Comparison of ENCODE assay signal across 8 cellular contexts in the genomic region with DNA sequence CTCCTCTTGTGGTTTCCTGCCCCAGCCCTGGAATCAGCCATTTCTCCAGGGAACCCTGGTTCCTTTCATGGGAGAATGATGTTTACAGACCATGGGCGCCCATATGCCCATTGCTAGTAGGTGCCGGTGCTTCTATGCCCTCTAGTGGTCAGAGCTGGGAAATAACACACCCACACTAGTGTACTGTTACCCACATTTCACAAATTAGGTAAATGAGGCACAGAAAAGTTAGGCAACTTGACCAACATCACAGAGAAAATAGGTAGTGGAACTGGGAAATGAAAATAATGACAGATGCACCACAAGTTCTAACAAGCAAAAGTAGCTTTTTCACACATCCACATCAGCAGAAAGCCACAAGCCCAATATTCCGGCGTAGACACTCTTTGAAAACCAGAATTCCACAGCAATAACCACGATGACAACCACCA. TPM values are rescaled to one million over a fixed set of nuclear protein-coding genes. Genes with fewer than 3 reads are reported as not detected.
A peak's percentile ranks its signal among the peaks of the same experiment; 100 is the strongest.
DNase-seq lines count a peak whose midpoint lies in the region; ATAC-seq lines count a peak whose summit lies in the region.

No MANE protein-coding gene starts in this region.

- H3K4me3 ChIP-seq in GM23248: no peak overlapping the region

- in situ Hi-C loops in GM23248 (cut with MboI): no loop called here

- peaks cover 19% of the 10 kb centered on the region for H3K27me3 ChIP-seq in GM23248 (replicated peaks; ENCODE audit: insufficient read depth)

- no peak overlapping the region for H3K4me2 ChIP-seq in GM23248 (ENCODE audit: unreplicated experiment)

- H3K79me2 ChIP-seq in GM23248 (ENCODE audit: insufficient read depth): no peaks in the 10 kb centered on the region

- H2AFZ ChIP-seq in GM23248: no peak overlapping the region

- no peaks in the 10 kb centered on the region for H3K9me2 ChIP-seq in GM23248 (ENCODE audit: insufficient read depth)

- WGBS in GM23248 (ENCODE audit: low coverage in 1 of 2, low lambda C conversion rate in 2 of 2, missing lambda C conversion rate in 2 of 2), 2 experiments: 34 to 38% methylated on average over 5 of the region's 5 CpGs

- peak; percentile 95 for ATAC-seq in stimulated activated naive CD8-positive, alpha-beta T cell treated with anti-CD3 and anti-CD28 coated beads, Interleukin-15, Interleukin-2, amounts not matched to agents 100 U/mL and 50 U/mL, for 24 hours

- no peaks in the 10 kb centered on the region for H3K36me3 ChIP-seq in GM23248 (ENCODE audit: low read depth)

- H3K9ac ChIP-seq in GM23248: no peak overlapping the region

- no peak overlapping the region for H3K27ac ChIP-seq in GM23248

- H3K4me1 ChIP-seq in GM23248 (ENCODE audit: insufficient read depth): no peaks in the 10 kb centered on the region

- H3F3A ChIP-seq in GM23248 (ENCODE audit: insufficient read depth): no peaks in the 10 kb centered on the region

- no peaks in the 10 kb centered on the region for H3K9me3 ChIP-seq in GM23248 (ENCODE audit: low read depth)

- DNase-seq in AML-193 (lab: John Stamatoyannopoulos, UW) (peak; percentile 51 to 61), GM23248 (peak; percentile 56), NCI-H2227 (lab: John Stamatoyannopoulos, UW; ENCODE audit: unreplicated experiment) (peak; percentile 79), mucosa of gallbladder (ENCODE audit: low spot score) (peak; percentile 59), 8988T (no peak)
- DNase-seq in activated CD4-positive, alpha-beta T cell treated with anti-CD3 and anti-CD28 coated beads for 4 hours: peak; percentile 53 to 71
- DNase-seq in effector CD8-positive, alpha-beta T cell (lab: John Stamatoyannopoulos, UW): peak; percentile 39
- DNase-seq in stimulated activated naive CD8-positive, alpha-beta T cell treated with anti-CD3 and anti-CD28 coated beads, Interleukin-15, Interleukin-2, amounts not matched to agents 100 U/mL and 50 U/mL, for 24 hours: peak; percentile 72

- no peaks in the 10 kb centered on the region for H4K20me1 ChIP-seq in GM23248 (ENCODE audit: insufficient read depth)

RNA-seq across cellular contexts. Expression of a gene that starts 1.3 kb away (rescaled TPM):
- total RNA-seq in GM23248 (2014; rRNA removed; shearing (Covaris generic)): not detected in 2 replicates
- polyA plus RNA-seq in GM23248 (2016; fragmentation: Nextera tagmentation; extraction: Ambion mirVana): not detected in 2 replicates
- 0.78 TPM for total RNA-seq in mucosa of gallbladder

RNA-seq across cellular contexts. Expression of a gene that starts 39.7 kb away (rescaled TPM):
- not detected in 2 replicates for total RNA-seq in GM23248 (2014; rRNA removed; shearing (Covaris generic))
- not detected in 2 replicates for polyA plus RNA-seq in GM23248 (2016; fragmentation: Nextera tagmentation; extraction: Ambion mirVana)
- 61.6 TPM for total RNA-seq in mucosa of gallbladder

RNA-seq across cellular contexts. Expression of a gene that starts 49.4 kb away (rescaled TPM):
- not detected in 2 replicates for total RNA-seq in GM23248 (2014; rRNA removed; shearing (Covaris generic))
- polyA plus RNA-seq in GM23248 (2016; fragmentation: Nextera tagmentation; extraction: Ambion mirVana): not detected in 2 replicates
- total RNA-seq in mucosa of gallbladder: not detected

RNA-seq across cellular contexts. Expression of a gene that starts 49.8 kb away (rescaled TPM):
- not detected in 2 replicates for total RNA-seq in GM23248 (2014; rRNA removed; shearing (Covaris generic))
- not detected in 2 replicates for polyA plus RNA-seq in GM23248 (2016; fragmentation: Nextera tagmentation; extraction: Ambion mirVana)
- total RNA-seq in mucosa of gallbladder: not detected

Comparison
In these comparisons a context has a peak if more than half of its experiments do, and no peak if none do; other contexts are left out.
1. RNA of a gene that starts 39.7 kb away (total RNA-seq): 61.6 TPM in mucosa of gallbladder (single experiment); not detected in GM23248; every median in the first group is over 10 times any median in the second.